Comparison of ENCODE assay signal across 8 cellular contexts in the genomic region with DNA sequence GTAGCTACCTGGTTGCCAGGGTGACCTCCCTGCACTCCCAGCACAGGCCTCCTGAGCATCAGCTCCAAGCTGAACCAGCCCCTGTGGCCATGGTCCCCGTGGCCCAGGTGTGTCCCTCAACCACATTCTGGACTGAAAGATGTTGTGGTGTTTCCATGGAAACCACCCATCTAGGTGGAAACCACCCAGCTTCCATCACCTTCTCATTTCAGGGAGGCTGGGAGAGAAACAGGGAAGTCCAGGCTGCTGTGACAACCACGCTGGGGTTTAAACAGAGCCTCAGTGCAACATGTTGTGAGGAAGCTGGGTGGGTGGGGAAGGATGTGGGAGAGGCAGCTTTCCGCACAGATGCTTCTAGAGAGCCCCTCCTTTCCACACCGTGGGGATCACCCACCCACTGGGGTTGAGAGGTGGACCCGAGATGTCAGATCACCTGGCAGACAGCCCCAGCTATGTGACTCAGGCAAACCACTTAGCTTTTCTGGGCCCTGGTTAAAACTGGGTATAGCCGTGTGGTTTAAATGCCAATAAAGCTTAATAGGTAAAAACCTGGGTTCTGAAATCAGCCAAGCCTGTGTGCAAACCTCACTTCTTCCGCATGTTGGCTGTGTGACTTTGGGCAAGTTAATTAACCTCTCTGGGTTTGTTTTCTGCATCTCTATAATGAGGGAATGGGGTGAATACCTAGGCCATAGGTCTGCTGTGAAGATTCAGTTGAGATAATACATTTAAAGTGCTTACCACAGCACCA. TPM values are rescaled to one million over a fixed set of nuclear protein-coding genes. Genes with fewer than 3 reads are reported as not detected.
DNase-seq lines count a peak whose midpoint lies in the region; ATAC-seq and TF ChIP-seq lines count a peak whose summit lies in the region.

No MANE protein-coding gene starts in this region.

- no peaks in the 10 kb centered on the region for H3K9me3 ChIP-seq in left ventricle myocardium inferior (replicated peaks)
- no peaks in the 10 kb centered on the region for H3K9me3 ChIP-seq in testis

- peaks cover 83% of the 10 kb centered on the region for H3K4me1 ChIP-seq in left ventricle myocardium inferior
- no peaks in the 10 kb centered on the region for H3K4me1 ChIP-seq in testis

- H3K4me1 Mint-ChIP-seq in IgD-negative memory B cell, result peaks cover 56 to 80% (median 72%) of the 10 kb centered on the region in 3 donors

- TF ChIP-seq CTCF in left ventricle myocardium inferior (IDR thresholded peaks at IDR 0.05; ENCODE audit: borderline replicate concordance), result no peak
- TF ChIP-seq CTCF in testis (IDR thresholded peaks at IDR 0.05), result no peak

- DNase-seq in left ventricle myocardium inferior, result peak; percentile 36
- no peak for DNase-seq in Right ventricle myocardium superior
- peak; percentile 89 for DNase-seq in activated effector memory CD4-positive, alpha-beta T cell treated with anti-CD3 and anti-CD28 coated beads, Interleukin-2, amount 50 U/mL, for 16 hours
- DNase-seq in stimulated activated CD4-positive, alpha-beta T cell treated with anti-CD3 and anti-CD28 coated beads, Interleukin-4, amount 100 ng/mL, for 24 hours, result peak; percentile 70
- DNase-seq in NCI-H1417 treated with DMSO at 0.1 percent for 48 hours (lab: John Stamatoyannopoulos, UW), result no peak
- no peak for DNase-seq in testis
- DNase-seq in iPS-NIHi7 (ENCODE audit: extremely low spot score), result no peak

- no peaks in the 10 kb centered on the region for H3K27me3 ChIP-seq in left ventricle myocardium inferior (ENCODE audit: low read depth)
- no peaks in the 10 kb centered on the region for H3K27me3 ChIP-seq in testis

- H3K36me3 Mint-ChIP-seq in IgD-negative memory B cell, result peaks cover 22% of the 10 kb centered on the region

- intact Hi-C loops in left ventricle myocardium inferior (cut with micrococcal nuclease), result no loop called here
- intact Hi-C loops in Right ventricle myocardium superior (cut with DNase I), result no loop called here
- intact Hi-C loops in testis (cut with DNase I; ENCODE audit: low total_unique reads), result no loop called here

- peak overlapping the region; percentile 68 to 93 (median 83) for H3K4me3 Mint-ChIP-seq in IgD-negative memory B cell

- H3K27me3 Mint-ChIP-seq in IgD-negative memory B cell, result no peaks in the 10 kb centered on the region

- no peaks in the 10 kb centered on the region for H3K9me3 Mint-ChIP-seq in IgD-negative memory B cell

- peaks cover 12% of the 10 kb centered on the region for H3K36me3 ChIP-seq in left ventricle myocardium inferior
- H3K36me3 ChIP-seq in testis (ENCODE audit: low read depth, missing control alignments), result no peaks in the 10 kb centered on the region

- whole genome bisulfite sequencing in testis, 2 donors, result 78 to 86% methylated on average over 3 to 7 of the region's 7 CpGs

- peak overlapping the region; percentile 95 to 99 (median 98) for H3K27ac Mint-ChIP-seq in IgD-negative memory B cell

- H3K27ac ChIP-seq in left ventricle myocardium inferior (replicated peaks) (peak overlapping the region; percentile 73), testis (no peak overlapping the region)

- H3K4me3 ChIP-seq in left ventricle myocardium inferior, result no peak overlapping the region
- no peak overlapping the region for H3K4me3 ChIP-seq in testis

- no peak for ATAC-seq in Right ventricle myocardium superior (ENCODE audit: poor library complexity)

- TF ChIP-seq POLR2A in testis (IDR thresholded peaks at IDR 0.05), result no peak

RNA-seq across cellular contexts. Expression of a gene that starts 46.4 kb away (rescaled TPM):
- total RNA-seq in left ventricle myocardium inferior (49.6 TPM), Right ventricle myocardium superior (54.6 TPM), testis (10 to 100 TPM in 1 of 2 donors, 1 to 10 TPM in 1; 5.0 to 13.0 TPM)
- polyA plus RNA-seq in IgD-negative memory B cell (544 TPM), testis (ENCODE audit: insufficient read depth, low read depth, low replicate concordance) (13.7 TPM)

Comparison
In these comparisons a context has a peak if more than half of its experiments do, and no peak if none do; other contexts are left out.
1. DNase-seq: peak in left ventricle myocardium inferior (single experiment), activated effector memory CD4-positive, alpha-beta T cell treated with anti-CD3 and anti-CD28 coated beads, Interleukin-2, amount 50 U/mL, for 16 hours (single experiment) and stimulated activated CD4-positive, alpha-beta T cell treated with anti-CD3 and anti-CD28 coated beads, Interleukin-4, amount 100 ng/mL, for 24 hours (single experiment); none in Right ventricle myocardium superior (single experiment), NCI-H1417 treated with DMSO at 0.1 percent for 48 hours (single experiment), testis (single experiment) and iPS-NIHi7 (single experiment).